ENCODE assay signal across 8 cellular contexts in genomic region chr19:47227347-47228167, GRCh38. TPM values are rescaled to one million over a fixed set of nuclear protein-coding genes. Genes with fewer than 3 reads are reported as not detected.
DNase-seq lines count a peak whose midpoint lies in the region; ATAC-seq and TF ChIP-seq lines count a peak whose summit lies in the region.

No MANE protein-coding gene starts in this region.

- in situ Hi-C loops in SK-MEL-5 (cut with HindIII; ENCODE audit: low pct_unique_long_range_greater_than_20kb, low sequenced_read_pairs) = no loop called here

- H3K4me1 ChIP-seq in sigmoid colon = peaks cover 0 to 58% (median 50%) of the 10 kb centered on the region in 4 donors

- no peak for ATAC-seq in HG03521 (IDR thresholded peaks at IDR 0.05; ENCODE audit: unreplicated experiment)
- no peak for ATAC-seq in GM19035 (IDR thresholded peaks at IDR 0.05; ENCODE audit: unreplicated experiment)

- no peak for TF ChIP-seq CTCF in sigmoid colon (IDR thresholded peaks at IDR 0.05)

- TF ChIP-seq POLR2A in sigmoid colon (IDR thresholded peaks at IDR 0.05) = peak; percentile 39 to 50

- intact Hi-C loops in sigmoid colon (cut with DNase I) = loop anchor here (2.0 to 5.0 kb wide), 3 partner anchors 17 to 75 kb away; no protein-coding TSS in a partner anchor

- peak; percentile 100 for DNase-seq in ELF-1 (ENCODE audit: low read depth, low spot score)
- DNase-seq in HUDEP-2 (lab: John Stamatoyannopoulos, UW; ENCODE audit: unreplicated experiment in 76 of 76) = peak in 68 of 76 experiments; percentile 20 to 95 (median 64)
- peak; percentile 95 for DNase-seq in SK-MEL-5 (ENCODE audit: low read depth, low spot score)
- peak; percentile 66 for DNase-seq in brain pericyte (ENCODE audit: low read depth, low spot score)
- peak; percentile 98 for DNase-seq in sigmoid colon

- H3K4me3 ChIP-seq in iPS-18c (ENCODE audit: insufficient read depth, low read depth, low read length) (peak overlapping the region; percentile 84; the same call in 1 of the 2 replicates), sigmoid colon (peak overlapping the region; percentile 33 to 99 (median 87))

- H3K9me3 ChIP-seq in iPS-18c (ENCODE audit: control insufficient read depth, insufficient read depth, low read length) (no peaks in the 10 kb centered on the region), sigmoid colon (no peaks in the 10 kb centered on the region)

- no peaks in the 10 kb centered on the region for H3K36me3 ChIP-seq in sigmoid colon

- 2 to 3% methylated on average over 27 of the region's 27 CpGs for WGBS in sigmoid colon, 2 donors

- TF ChIP-seq EP300 in sigmoid colon (IDR thresholded peaks at IDR 0.05) = peak in 2 of 4 donors; percentile 5 to 9

- H3K27me3 ChIP-seq in sigmoid colon = no peaks in the 10 kb centered on the region

- peak overlapping the region; percentile 99 to 100 (median 100) for H3K27ac ChIP-seq in sigmoid colon

RNA-seq across cellular contexts. Expression of gene BBC3, which starts 3.4 kb away (rescaled TPM):
- total RNA-seq in SK-MEL-5 (2014; rRNA removed; shearing (Covaris generic)) = 45.9 and 51.2 TPM in 2 replicates
- polyA plus RNA-seq in SK-MEL-5 (2015; cell fraction: cytosol; rRNA removed) = 53.3 and 59.6 TPM in 2 replicates
- 36.2 and 77.9 TPM in 2 replicates for polyA plus RNA-seq in SK-MEL-5 (2015; cell fraction: nucleus; rRNA removed)
- total RNA-seq in sigmoid colon = 1 to 10 TPM; 2.5 to 5.4 (median 4.2) TPM
- 10 to 100 TPM; 16.2 to 39.5 (median 19.7) TPM for polyA plus RNA-seq in sigmoid colon

RNA-seq across cellular contexts. Expression of gene CCDC9, which starts 28.8 kb away (rescaled TPM):
- total RNA-seq in SK-MEL-5 (2014; rRNA removed; shearing (Covaris generic)) = 2.5 and 5.0 TPM in 2 replicates
- polyA plus RNA-seq in SK-MEL-5 (2015; cell fraction: cytosol; rRNA removed) = 18.6 and 21.6 TPM in 2 replicates
- 13.3 and 17.2 TPM in 2 replicates for polyA plus RNA-seq in SK-MEL-5 (2015; cell fraction: nucleus; rRNA removed)
- 10 to 100 TPM; 13.2 to 33.1 (median 20.9) TPM for total RNA-seq in sigmoid colon
- 10 to 100 TPM; 16.2 to 42.8 (median 18.7) TPM for polyA plus RNA-seq in sigmoid colon

RNA-seq across cellular contexts. Expression of gene INAFM1, which starts 47.1 kb away (rescaled TPM):
- total RNA-seq in SK-MEL-5 (2014; rRNA removed; shearing (Covaris generic)) = 0.45 and 0.69 TPM in 2 replicates
- 3.3 and 4.6 TPM in 2 replicates for polyA plus RNA-seq in SK-MEL-5 (2015; cell fraction: cytosol; rRNA removed)
- polyA plus RNA-seq in SK-MEL-5 (2015; cell fraction: nucleus; rRNA removed) = 3.8 and 5.5 TPM in 2 replicates
- 10 to 100 TPM in 3 of 4 donors, 1 to 10 TPM in 1; 8.6 to 16.3 (median 14.8) TPM for total RNA-seq in sigmoid colon
- polyA plus RNA-seq in sigmoid colon = 10 to 100 TPM in 1 of 3 donors, 1 to 10 TPM in 2; 3.0 to 10.7 (median 7.8) TPM
